Comparison of ENCODE assay signal across 29 cellular contexts in the genomic region with DNA sequence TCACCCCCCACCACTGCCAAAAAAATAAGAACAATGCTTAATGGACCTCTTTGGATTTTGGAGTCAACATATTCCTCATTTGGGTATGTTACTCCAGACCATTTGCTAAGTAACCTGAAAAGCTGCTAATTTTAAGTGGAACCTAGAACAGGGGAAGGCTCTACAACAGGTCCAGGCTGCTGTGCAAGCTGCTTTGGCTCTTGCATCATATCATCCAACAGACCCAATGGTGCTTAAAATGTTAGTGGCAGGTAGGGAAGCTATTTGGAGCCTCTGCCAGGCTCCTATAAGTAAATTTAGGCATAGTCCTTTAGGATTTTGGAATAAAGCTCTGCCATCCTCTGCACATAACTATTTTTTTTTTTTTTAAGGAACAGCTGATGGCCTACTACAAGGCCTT.
"Had no signal": no experiment of that assay in that cellular context is flagged by ENCODE, and none has a peak within 500 bp of the region (broad histone marks: within the 10 kb centered on the region; RNA-seq: fewer than 3 reads in every experiment).

No MANE protein-coding gene starts in this region.

- H3K4me1 Mint-ChIP-seq: stimulated activated effector memory CD8-positive, alpha-beta T cell treated with anti-CD3 and anti-CD28 coated beads, Interleukin-12 subunit alpha, Interleukin-12 subunit beta, amount 100 ng/mL, for 72 hours; stimulated activated memory B cell treated with anti-CD40 and anti-IgM and Interleukin-4, amounts not matched to agents 10 μg/mL and 1 μg/mL and 100 μg/mL, for 72 hours; stimulated activated naive B cell treated with anti-CD40 and anti-IgM and Interleukin-4, amounts not matched to agents 10 μg/mL and 1 μg/mL and 100 μg/mL, for 72 hours had no signal

- H3K27ac Mint-ChIP-seq: stimulated activated effector memory CD8-positive, alpha-beta T cell treated with anti-CD3 and anti-CD28 coated beads, Interleukin-12 subunit alpha, Interleukin-12 subunit beta, amount 100 ng/mL, for 72 hours; stimulated activated memory B cell treated with anti-CD40 and anti-IgM and Interleukin-4, amounts not matched to agents 10 μg/mL and 1 μg/mL and 100 μg/mL, for 72 hours; stimulated activated naive B cell treated with anti-CD40 and anti-IgM and Interleukin-4, amounts not matched to agents 10 μg/mL and 1 μg/mL and 100 μg/mL, for 72 hours; stimulated activated naive CD8-positive, alpha-beta T cell treated with anti-CD3 and anti-CD28 coated beads, Interleukin-15, amount 100 ng/mL, for 72 hours; stimulated activated naive CD8-positive, alpha-beta T cell treated with anti-CD3 and anti-CD28 coated beads, Interleukin-15, Interleukin-2, amounts not matched to agents 100 ng/mL and 50 ng/mL, for 24 hours; type B pancreatic cell had no signal

- H3K9me3 ChIP-seq: stomach, suprapubic skin, testis, thoracic aorta, thyroid gland, tibial artery, transverse colon, upper lobe of left lung, upper lobe of right lung, uterus, vagina had no signal

- FAIRE-seq: urothelium cell line had no signal

- H3K4me3 Mint-ChIP-seq: stimulated activated effector memory CD8-positive, alpha-beta T cell treated with anti-CD3 and anti-CD28 coated beads, Interleukin-12 subunit alpha, Interleukin-12 subunit beta, amount 100 ng/mL, for 72 hours; stimulated activated memory B cell treated with anti-CD40 and anti-IgM and Interleukin-4, amounts not matched to agents 10 μg/mL and 1 μg/mL and 100 μg/mL, for 72 hours; stimulated activated naive B cell treated with anti-CD40 and anti-IgM and Interleukin-4, amounts not matched to agents 10 μg/mL and 1 μg/mL and 100 μg/mL, for 72 hours; stimulated activated naive CD8-positive, alpha-beta T cell treated with anti-CD3 and anti-CD28 coated beads, Interleukin-15, amount 100 ng/mL, for 72 hours; stimulated activated naive CD8-positive, alpha-beta T cell treated with anti-CD3 and anti-CD28 coated beads, Interleukin-15, Interleukin-2, amounts not matched to agents 100 ng/mL and 50 ng/mL, for 24 hours; type B pancreatic cell had no signal

- H3K4me3 ChIP-seq: stomach, suprapubic skin, testis, thoracic aorta, thyroid gland, tibial artery, tibial nerve, transverse colon, upper lobe of left lung, upper lobe of right lung, uterus, vagina had no signal

- H3K27me3 ChIP-seq: stomach, suprapubic skin, testis, thyroid gland, tibial artery, tibial nerve, transverse colon, upper lobe of left lung, upper lobe of right lung, uterus, vagina had no signal

- ATAC-seq: stimulated activated effector memory CD8-positive, alpha-beta T cell treated with anti-CD3 and anti-CD28 coated beads, Interleukin-12 subunit alpha, Interleukin-12 subunit beta, amount 100 ng/mL, for 72 hours; stimulated activated memory B cell treated with anti-CD40 and anti-IgM and Interleukin-4, amounts not matched to agents 10 μg/mL and 1 μg/mL and 100 μg/mL, for 72 hours; stimulated activated naive B cell treated with anti-CD40 and anti-IgM and Interleukin-4, amounts not matched to agents 10 μg/mL and 1 μg/mL and 100 μg/mL, for 72 hours; stimulated activated naive CD8-positive, alpha-beta T cell treated with anti-CD3 and anti-CD28 coated beads, Interleukin-15, amount 100 ng/mL, for 72 hours; stimulated activated naive CD8-positive, alpha-beta T cell treated with anti-CD3 and anti-CD28 coated beads, Interleukin-15, Interleukin-2, amounts not matched to agents 100 U/mL and 50 U/mL, for 24 hours; upper lobe of right lung had no signal

- DNase-seq: stimulated activated CD4-positive, alpha-beta T cell treated with anti-CD3 and anti-CD28 coated beads, Interleukin-2, amount 100 ng/mL, for 48 hours; stimulated activated CD4-positive, alpha-beta T cell treated with anti-CD3 and anti-CD28 coated beads, Interleukin-4, amount 100 ng/mL, for 1 hour; stimulated activated CD4-positive, alpha-beta T cell treated with anti-CD3 and anti-CD28 coated beads, Interleukin-4, amount 100 ng/mL, for 24 hours; stimulated activated CD4-positive, alpha-beta T cell treated with anti-CD3 and anti-CD28 coated beads, Interleukin-4, amount 100 ng/mL, for 4 hours; stimulated activated CD8-positive, alpha-beta memory T cell treated with anti-CD3 and anti-CD28 coated beads, Interleukin-4, amount 100 ng/mL, for 48 hours; stimulated activated naive B cell treated with anti-CD40 and anti-IgM and Interleukin-4, amounts not matched to agents 10 μg/mL and 1 μg/mL and 100 μg/mL, for 72 hours; stimulated activated naive CD4-positive, alpha-beta T cell; stimulated activated naive CD4-positive, alpha-beta T cell treated with Interleukin-2 at 50 U/mL for 16 hours; stimulated activated naive CD8-positive, alpha-beta T cell treated with anti-CD3 and anti-CD28 coated beads, Interleukin-15, amount 100 ng/mL, for 72 hours; stimulated activated naive CD8-positive, alpha-beta T cell treated with anti-CD3 and anti-CD28 coated beads, Interleukin-15, Interleukin-2, amounts not matched to agents 100 U/mL and 50 U/mL, for 24 hours; stomach; substantia nigra; testis; thyroid gland; tibial artery; transverse colon; trophoblast cell; upper lobe of left lung; upper lobe of right lung; uterus had no signal

- H3K36me3 ChIP-seq: stomach, suprapubic skin, thoracic aorta, thyroid gland, tibial artery, tibial nerve, transverse colon, upper lobe of left lung, upper lobe of right lung, uterus, vagina had no signal

- H3K4me1 ChIP-seq: stomach, suprapubic skin, testis, thyroid gland, tibial artery, tibial nerve, transverse colon, upper lobe of left lung, upper lobe of right lung, uterus, vagina had no signal

- H3K27ac ChIP-seq: stomach, suprapubic skin, testis, thoracic aorta, thyroid gland, tibial artery, tibial nerve, transverse colon, upper lobe of left lung, upper lobe of right lung, uterus, vagina had no signal

- H3K36me3 Mint-ChIP-seq: stimulated activated effector memory CD8-positive, alpha-beta T cell treated with anti-CD3 and anti-CD28 coated beads, Interleukin-12 subunit alpha, Interleukin-12 subunit beta, amount 100 ng/mL, for 72 hours; stimulated activated memory B cell treated with anti-CD40 and anti-IgM and Interleukin-4, amounts not matched to agents 10 μg/mL and 1 μg/mL and 100 μg/mL, for 72 hours; stimulated activated naive B cell treated with anti-CD40 and anti-IgM and Interleukin-4, amounts not matched to agents 10 μg/mL and 1 μg/mL and 100 μg/mL, for 72 hours; type B pancreatic cell had no signal
